ENCODE assay signal across 8 cellular contexts in genomic region chr6:75243333-75244062, GRCh38. TPM values are rescaled to one million over a fixed set of nuclear protein-coding genes. Genes with fewer than 3 reads are reported as not detected.
DNase-seq lines count a peak whose midpoint lies in the region; ATAC-seq lines count a peak whose summit lies in the region.

A gene with protein sequence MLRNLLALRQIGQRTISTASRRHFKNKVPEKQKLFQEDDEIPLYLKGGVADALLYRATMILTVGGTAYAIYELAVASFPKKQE (minus strand): TSS chr6:75243801. CDS start chr6:75243734, 67 bp downstream.

- no peaks in the 10 kb centered on the region for H3K27me3 ChIP-seq in effector memory CD4-positive, alpha-beta T cell (replicated peaks; ENCODE audit: control insufficient read depth, insufficient read depth, low read length, poor library complexity, severe bottlenecking)

- peak within 1 kb of the TSS; percentile 95 for H3K27ac ChIP-seq in effector memory CD4-positive, alpha-beta T cell (ENCODE audit: insufficient read depth, low read length, poor library complexity, severe bottlenecking)

- DNase-seq in COLO668 (lab: John Stamatoyannopoulos, UW; ENCODE audit: unreplicated experiment): peak; percentile 85
- peak; percentile 97 for DNase-seq in HT1080 (ENCODE audit: low read depth)
- peak; percentile 99 for DNase-seq in NOMO-1 treated with DMSO at 0.1 percent for 48 hours (lab: John Stamatoyannopoulos, UW; ENCODE audit: unreplicated experiment)
- DNase-seq in activated CD8-positive, alpha-beta memory T cell treated with anti-CD3 and anti-CD28 coated beads for 4 hours (ENCODE audit: low read depth in 2 of 2): peak; percentile 67 to 75
- DNase-seq in effector memory CD4-positive, alpha-beta T cell: peak; percentile 69 to 80 (median 73)
- DNase-seq in lung microvascular endothelial cell (ENCODE audit: low read depth in 2 of 2): peak; percentile 97 to 99
- peak; percentile 66 to 82 (median 70) for DNase-seq in stimulated activated CD4-positive, alpha-beta T cell treated with anti-CD3 and anti-CD28 coated beads, TNF-alpha, amount 100 ng/mL, for 48 hours (ENCODE audit: low read depth in 3 of 3)

- H3K9me3 ChIP-seq in effector memory CD4-positive, alpha-beta T cell (ENCODE audit: control insufficient read depth, low read length): no peaks in the 10 kb centered on the region

- ATAC-seq in GM21360 (IDR thresholded peaks at IDR 0.05; ENCODE audit: unreplicated experiment): peak; percentile 97

- H3K4me1 ChIP-seq in effector memory CD4-positive, alpha-beta T cell (ENCODE audit: control insufficient read depth, insufficient read depth, low read length, poor library complexity, severe bottlenecking): no peaks in the 10 kb centered on the region

- peak within 1 kb of the TSS; percentile 95 for H3K4me3 ChIP-seq in effector memory CD4-positive, alpha-beta T cell (ENCODE audit: insufficient read depth, low read depth, low read length, poor library complexity, severe bottlenecking)

- H3K36me3 ChIP-seq in effector memory CD4-positive, alpha-beta T cell (ENCODE audit: control insufficient read depth, insufficient read depth, low read length): peaks cover 13% of the 10 kb centered on the region

RNA-seq across cellular contexts. Expression of the gene that starts here (rescaled TPM):
- 148 and 301 TPM in 2 replicates for total RNA-seq in HT1080 (2014; rRNA removed; shearing (Covaris generic))
- 339 and 971 TPM in 2 replicates for polyA plus RNA-seq in HT1080 (2015; cell fraction: cytosol; rRNA removed)
- 140 and 162 TPM in 2 replicates for polyA plus RNA-seq in HT1080 (2015; cell fraction: nucleus; rRNA removed)
- 194 and 200 TPM in 2 replicates for total RNA-seq in lung microvascular endothelial cell

Comparison
In these comparisons a context has a peak if more than half of its experiments do, and no peak if none do; other contexts are left out.
1. Peak in every context shown above with its lines: DNase-seq, ATAC-seq, H3K4me3 ChIP-seq and H3K27ac ChIP-seq.